Comparison of ENCODE assay signal across 8 cellular contexts in the genomic region with DNA sequence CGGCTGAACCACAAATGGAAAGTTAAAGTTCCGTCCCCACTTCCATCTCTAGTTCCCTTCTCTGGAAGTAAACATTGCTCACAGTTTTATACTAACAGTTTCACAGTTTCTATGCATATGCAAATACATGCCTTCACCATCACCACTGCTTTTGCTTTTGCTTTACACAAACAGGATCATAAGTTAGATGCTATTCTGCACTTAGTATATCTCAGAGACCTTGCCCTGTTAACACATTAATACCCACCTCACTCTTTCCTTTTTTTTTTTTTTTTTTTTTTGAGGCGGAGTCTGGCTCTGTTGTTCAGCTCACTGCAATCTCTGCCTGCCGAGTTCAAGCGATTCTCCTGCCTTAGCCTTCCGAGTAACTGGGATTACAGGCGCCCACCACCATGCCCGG. TPM values are rescaled to one million over a fixed set of nuclear protein-coding genes. Genes with fewer than 3 reads are reported as not detected.
DNase-seq lines count a peak whose midpoint lies in the region; ATAC-seq, FAIRE-seq and TF ChIP-seq lines count a peak whose summit lies in the region.

No MANE protein-coding gene starts in this region.

- TSS peak; percentile 54 for BruUV-seq in Caco-2 (replicated peaks; lab: Mats Ljungman, UMichigan)

- no peak for TF ChIP-seq CTCF in Caco-2 (IDR thresholded peaks at IDR 0.05; ENCODE audit: insufficient read depth in 1 of 2, low read depth in 1 of 2, low read length in 1 of 2, severe bottlenecking in 1 of 2, unreplicated experiment in 1 of 2)

- POLR2A ChIA-PET in Caco-2 (lab: Charles Lee), result interaction anchor here (0.6 to 2.0 kb wide), 6 partner anchors 43 to 168 kb away, joined by 3 to 11 read pairs (median 7); a partner anchor contains a TSS

- H3K9me3 Mint-ChIP-seq in Caco-2 (ENCODE audit: unreplicated experiment) (no peaks in the 10 kb centered on the region), IgD-negative memory B cell (no peaks in the 10 kb centered on the region)
- no peaks in the 10 kb centered on the region for H3K9me3 Mint-ChIP-seq in central memory CD8-positive, alpha-beta T cell

- CTCF ChIA-PET in Caco-2 (lab: Charles Lee), result interaction anchor here (0.6 kb wide), 1 partner anchor 246 kb away, joined by 3 read pairs; no protein-coding TSS in a partner anchor

- peaks cover 14% of the 10 kb centered on the region for H3K4me1 Mint-ChIP-seq in Caco-2 (ENCODE audit: low read depth, unreplicated experiment)
- H3K4me1 Mint-ChIP-seq in IgD-negative memory B cell, result peaks cover 26 to 45% (median 33%) of the 10 kb centered on the region in 3 donors
- H3K4me1 Mint-ChIP-seq in central memory CD8-positive, alpha-beta T cell, result peaks cover 46% of the 10 kb centered on the region

- H3K27ac Mint-ChIP-seq in Caco-2 (ENCODE audit: unreplicated experiment), result peak overlapping the region; percentile 93
- H3K27ac Mint-ChIP-seq in IgD-negative memory B cell, result peak overlapping the region; percentile 69 to 97 (median 96)
- peak overlapping the region; percentile 98 for H3K27ac Mint-ChIP-seq in central memory CD8-positive, alpha-beta T cell (ENCODE audit: low read depth)

- DNase-seq in Caco-2 (no peak), activated gamma-delta T cell (lab: John Stamatoyannopoulos, UW) (no peak), RCC 7860 (ENCODE audit: low spot score) (no peak), NCI-H226 (no peak)
- no peak for DNase-seq in central memory CD8-positive, alpha-beta T cell (ENCODE audit: low spot score in 2 of 2)

- peak overlapping the region; percentile 97 for H3K4me3 Mint-ChIP-seq in Caco-2 (ENCODE audit: unreplicated experiment)
- H3K4me3 Mint-ChIP-seq in IgD-negative memory B cell, result peak overlapping the region; percentile 95 to 99 (median 98)
- peak overlapping the region; percentile 95 for H3K4me3 Mint-ChIP-seq in central memory CD8-positive, alpha-beta T cell

- H3K27me3 ChIP-seq in Caco-2 (replicated peaks; ENCODE audit: control insufficient read depth, insufficient read depth, low read length) (no peaks in the 10 kb centered on the region), mononuclear cell (ENCODE audit: insufficient read depth, low read length) (no peaks in the 10 kb centered on the region)

- no peaks in the 10 kb centered on the region for H3K36me3 ChIP-seq in Caco-2 (ENCODE audit: control insufficient read depth, insufficient read depth, low read length)

- peak overlapping the region; percentile 97 for H3K4me3 ChIP-seq in Caco-2 (ENCODE audit: low read depth, low read length)
- peak overlapping the region; percentile 72 for H3K4me3 ChIP-seq in mononuclear cell (ENCODE audit: low read length)

- H3K4me1 ChIP-seq in Caco-2 (peaks cover 24% of the 10 kb centered on the region), mononuclear cell (ENCODE audit: insufficient read depth, low read length) (peaks cover 46% of the 10 kb centered on the region)

- H3K27me3 Mint-ChIP-seq in Caco-2 (ENCODE audit: insufficient read depth, unreplicated experiment) (no peaks in the 10 kb centered on the region), IgD-negative memory B cell (no peaks in the 10 kb centered on the region)
- H3K27me3 Mint-ChIP-seq in central memory CD8-positive, alpha-beta T cell, result no peaks in the 10 kb centered on the region

- FAIRE-seq in RCC 7860 (lab: Jason Lieb, UNC), result no peak

- H3K36me3 Mint-ChIP-seq in Caco-2 (ENCODE audit: insufficient read depth, unreplicated experiment), result peaks cover 9% of the 10 kb centered on the region
- peaks cover 4% of the 10 kb centered on the region for H3K36me3 Mint-ChIP-seq in IgD-negative memory B cell
- peaks cover 9% of the 10 kb centered on the region for H3K36me3 Mint-ChIP-seq in central memory CD8-positive, alpha-beta T cell (ENCODE audit: insufficient read depth)

- intact Hi-C loops in Caco-2 (cut with micrococcal nuclease; ENCODE audit: unreplicated experiment), result loop anchor here (2.0 to 10.0 kb wide), 2 partner anchors 132 to 194 kb away; no protein-coding TSS in a partner anchor

- H3K9me3 ChIP-seq in Caco-2 (no peaks in the 10 kb centered on the region), mononuclear cell (ENCODE audit: low read depth, low read length) (no peaks in the 10 kb centered on the region)

- ATAC-seq in GM21367 (IDR thresholded peaks at IDR 0.05; ENCODE audit: unreplicated experiment), result peak; percentile 61
- peak; percentile 66 for ATAC-seq in central memory CD8-positive, alpha-beta T cell (replicated peaks; ENCODE audit: extremely low read depth, poor library complexity, severe bottlenecking)

RNA-seq across cellular contexts. Expression of a gene that starts 0.9 kb away (rescaled TPM):
- total RNA-seq in Caco-2 (2022) (18.8 and 23.2 TPM in 2 replicates), mononuclear cell (17.3 TPM)
- polyA plus RNA-seq in IgD-negative memory B cell, result 17.8 TPM

RNA-seq across cellular contexts. Expression of a gene that starts 23.5 kb away (rescaled TPM):
- total RNA-seq in Caco-2 (2022) (not detected in 2 replicates), mononuclear cell (0.10 TPM)
- polyA plus RNA-seq in IgD-negative memory B cell, result 0.10 TPM

RNA-seq across cellular contexts. Expression of a gene that starts 42.2 kb away (rescaled TPM):
- total RNA-seq in Caco-2 (2022), result 63.1 and 64.3 TPM in 2 replicates
- polyA plus RNA-seq in IgD-negative memory B cell, result 50.8 TPM
- 22.4 TPM for total RNA-seq in mononuclear cell

RNA-seq across cellular contexts. Expression of a gene that starts 42.6 kb away (rescaled TPM):
- total RNA-seq in Caco-2 (2022) (176 and 185 TPM in 2 replicates), mononuclear cell (42.5 TPM)
- polyA plus RNA-seq in IgD-negative memory B cell, result 143 TPM

RNA-seq across cellular contexts. Expression of a gene that starts 48.8 kb away (rescaled TPM):
- total RNA-seq in Caco-2 (2022), result 39.6 and 46.2 TPM in 2 replicates
- 63.7 TPM for polyA plus RNA-seq in IgD-negative memory B cell
- total RNA-seq in mononuclear cell, result 50.7 TPM
